ENCODE assay signal across 9 cellular contexts in the genomic region with DNA sequence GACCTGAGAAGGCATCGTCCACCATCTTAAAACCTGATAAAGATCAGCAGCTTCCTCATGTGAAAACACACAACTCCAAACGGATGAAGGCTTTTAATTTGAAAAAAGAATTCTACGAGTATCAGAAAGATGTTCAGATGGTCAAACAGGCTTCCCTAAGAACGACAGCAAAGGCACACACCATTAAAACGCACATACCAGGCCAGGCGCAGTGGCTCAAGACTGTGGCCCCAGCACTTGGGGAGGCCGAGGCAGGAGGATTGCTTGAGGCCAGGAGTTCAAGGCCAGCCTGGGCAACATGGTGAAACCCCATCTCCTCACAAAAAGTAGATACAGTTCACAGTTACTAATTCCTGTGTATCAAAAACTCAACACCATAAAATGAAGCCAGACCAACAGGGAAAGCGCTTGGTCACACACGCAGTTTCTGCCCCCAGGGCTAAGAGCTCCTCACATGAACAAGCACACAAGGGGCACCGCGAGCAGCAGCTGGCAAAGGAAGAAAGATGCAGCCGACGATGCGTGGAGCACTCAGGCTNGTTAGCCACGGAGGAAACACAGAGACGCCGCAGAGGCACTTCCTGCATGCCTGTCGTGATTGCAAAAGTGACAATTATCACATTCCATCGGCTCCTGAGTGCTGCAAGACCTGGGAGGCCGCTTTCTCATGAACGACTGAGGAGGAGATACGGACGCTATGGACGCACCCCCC.
A peak's percentile ranks its signal among the peaks of the same experiment; 100 is the strongest.
DNase-seq lines count a peak whose midpoint lies in the region; ATAC-seq and TF ChIP-seq lines count a peak whose summit lies in the region.
"Had no signal": no experiment of that assay in that cellular context is flagged by ENCODE, and none has a peak within 500 bp of the region (broad histone marks: within the 10 kb centered on the region; RNA-seq: fewer than 3 reads in every experiment).

No MANE protein-coding gene starts in this region.

- no peak for TF ChIP-seq EP300 in tibial nerve (IDR thresholded peaks at IDR 0.05)

- peaks cover 0 to 12% (median 1%) of the 10 kb centered on the region in 4 donors for H3K9me3 ChIP-seq in tibial nerve

- peaks cover 13% of the 10 kb centered on the region for H3K27me3 ChIP-seq in foreskin keratinocyte
- peaks cover 0 to 27% of the 10 kb centered on the region in 2 donors for H3K27me3 ChIP-seq in tibial nerve

- CTCF ChIA-PET in activated CD4-positive, alpha-beta T cell treated with anti-CD3 and anti-CD28 coated beads, Interleukin-2, amount 10 ng/mL, durations not matched to agents 7 days and 5 days (lab: Charles Lee): interaction anchor here (1.2 kb wide), 1 partner anchor 68 kb away, joined by 3 read pairs; no protein-coding TSS in a partner anchor

- in situ Hi-C loops in GM13977 (cut with MboI; ENCODE audit: low pct_unique_long_range_greater_than_20kb, low sequenced_read_pairs, unreplicated experiment): no loop called here

- no peak for TF ChIP-seq POLR2A in tibial nerve (IDR thresholded peaks at IDR 0.05)

- DNase-seq in EH (ENCODE audit: low read depth) (peak; percentile 76), NCI-H1105 (lab: John Stamatoyannopoulos, UW) (peak; percentile 63), foreskin keratinocyte (peak; percentile 4 to 33), amygdala (lab: John Stamatoyannopoulos, UW) (no peak), GM13977 (ENCODE audit: low spot score) (no peak), tibial nerve (ENCODE audit: low spot score in 2 of 2) (no peak)
- peak; percentile 60 for DNase-seq in activated CD4-positive, alpha-beta T cell treated with anti-CD3 and anti-CD28 coated beads, Interleukin-2, amount 10 ng/mL, durations not matched to agents 7 days and 5 days

- H3K36me3 Mint-ChIP-seq in activated CD4-positive, alpha-beta T cell treated with anti-CD3 and anti-CD28 coated beads, Interleukin-2, amount 10 ng/mL, durations not matched to agents 7 days and 5 days (ENCODE audit: low read depth): no peaks in the 10 kb centered on the region

- H3K4me3 Mint-ChIP-seq in activated CD4-positive, alpha-beta T cell treated with anti-CD3 and anti-CD28 coated beads, Interleukin-2, amount 10 ng/mL, durations not matched to agents 7 days and 5 days: no peak overlapping the region

- POLR2A ChIA-PET in activated CD4-positive, alpha-beta T cell treated with anti-CD3 and anti-CD28 coated beads, Interleukin-2, amount 10 ng/mL, durations not matched to agents 7 days and 5 days (lab: Charles Lee): no interaction called here

- 17 to 21% methylated on average over 24 of the region's 24 CpGs for WGBS in tibial nerve, 2 donors

- H3K27ac ChIP-seq in foreskin keratinocyte: no peak overlapping the region
- H3K27ac ChIP-seq in tibial nerve: no peak overlapping the region
- H3K27ac ChIP-seq: KMS-11 had no signal

- H3K9me3 Mint-ChIP-seq in activated CD4-positive, alpha-beta T cell treated with anti-CD3 and anti-CD28 coated beads, Interleukin-2, amount 10 ng/mL, durations not matched to agents 7 days and 5 days: no peaks in the 10 kb centered on the region

- no peak overlapping the region for H3K27ac Mint-ChIP-seq in activated CD4-positive, alpha-beta T cell treated with anti-CD3 and anti-CD28 coated beads, Interleukin-2, amount 10 ng/mL, durations not matched to agents 7 days and 5 days

- H3K4me3 ChIP-seq in tibial nerve: no peak overlapping the region

- ATAC-seq in foreskin keratinocyte: peak; percentile 44
- ATAC-seq in GM21717 (IDR thresholded peaks at IDR 0.05; ENCODE audit: unreplicated experiment): no peak

- H3K36me3 ChIP-seq in tibial nerve: no peaks in the 10 kb centered on the region

- H3K4me1 Mint-ChIP-seq in activated CD4-positive, alpha-beta T cell treated with anti-CD3 and anti-CD28 coated beads, Interleukin-2, amount 10 ng/mL, durations not matched to agents 7 days and 5 days: peaks cover 6% of the 10 kb centered on the region

- H3K4me1 ChIP-seq in foreskin keratinocyte (no peaks in the 10 kb centered on the region), tibial nerve (no peaks in the 10 kb centered on the region)

- TF ChIP-seq CTCF in foreskin keratinocyte (conservative IDR thresholded peaks at IDR 0.05): no peak
- no peak for TF ChIP-seq CTCF in GM13977 (IDR thresholded peaks at IDR 0.05; ENCODE audit: extremely low read depth, insufficient read depth, missing control alignments)
- no peak for TF ChIP-seq CTCF in tibial nerve (IDR thresholded peaks at IDR 0.05)

- peaks cover 8% of the 10 kb centered on the region for H3K27me3 Mint-ChIP-seq in activated CD4-positive, alpha-beta T cell treated with anti-CD3 and anti-CD28 coated beads, Interleukin-2, amount 10 ng/mL, durations not matched to agents 7 days and 5 days

Comparison
In these comparisons a context has a peak if more than half of its experiments do, and no peak if none do; other contexts are left out.
1. DNase-seq: peak in EH (single experiment), NCI-H1105 (single experiment), activated CD4-positive, alpha-beta T cell treated with anti-CD3 and anti-CD28 coated beads, Interleukin-2, amount 10 ng/mL, durations not matched to agents 7 days and 5 days (single experiment) and foreskin keratinocyte (2 of 2); none in amygdala (0 of 56), GM13977 (single experiment) and tibial nerve (0 of 2).